ENCODE assay signal across 13 cellular contexts in genomic region chr17:72632026-72632684, GRCh38.
DNase-seq lines count a peak whose midpoint lies in the region; ATAC-seq lines count a peak whose summit lies in the region.
"Had no signal": no experiment of that assay in that cellular context is flagged by ENCODE, and none has a peak within 500 bp of the region (broad histone marks: within the 10 kb centered on the region; RNA-seq: fewer than 3 reads in every experiment).

No MANE protein-coding gene starts in this region.

- peak; percentile 24 for DNase-seq in COR-L47 (lab: John Stamatoyannopoulos, UW)
- peak; percentile 49 for DNase-seq in M059J (ENCODE audit: low read depth)
- DNase-seq in SK-MEL-5 (ENCODE audit: low read depth, low spot score) = peak; percentile 92
- peak; percentile 47 for DNase-seq in left kidney (ENCODE audit: low read depth, low spot score)
- DNase-seq in AML-193 (lab: John Stamatoyannopoulos, UW) = no peak
- DNase-seq: activated B cell treated with CpG ODN at 0.5 μM for 24 hours; activated T-cell treated with anti-CD3 and anti-CD28 coated beads, Interleukin-2, amount 50 U/mL, for 72 hours; effector memory CD4-positive, alpha-beta T cell; occipital lobe; RPMI8226 had no signal

- in situ Hi-C loops in SK-MEL-5 (cut with HindIII; ENCODE audit: low pct_unique_long_range_greater_than_20kb, low sequenced_read_pairs) = no loop called here

- no peak for ATAC-seq in GM18861 (IDR thresholded peaks at IDR 0.05; ENCODE audit: unreplicated experiment)
- no peak for ATAC-seq in HG03565 (IDR thresholded peaks at IDR 0.05; ENCODE audit: unreplicated experiment)
- no peak for ATAC-seq in HG02623 (IDR thresholded peaks at IDR 0.05; ENCODE audit: unreplicated experiment)
- ATAC-seq: activated T-cell treated with anti-CD3 and anti-CD28 coated beads, Interleukin-2, amount 50 U/mL, for 72 hours had no signal

Comparison
In these comparisons a context has a peak if more than half of its experiments do, and no peak if none do; other contexts are left out.
1. DNase-seq: peak in COR-L47 (single experiment), M059J (single experiment), SK-MEL-5 (single experiment) and left kidney (single experiment); none in AML-193 (0 of 2).